ENCODE assay signal across 18 cellular contexts in the genomic region with DNA sequence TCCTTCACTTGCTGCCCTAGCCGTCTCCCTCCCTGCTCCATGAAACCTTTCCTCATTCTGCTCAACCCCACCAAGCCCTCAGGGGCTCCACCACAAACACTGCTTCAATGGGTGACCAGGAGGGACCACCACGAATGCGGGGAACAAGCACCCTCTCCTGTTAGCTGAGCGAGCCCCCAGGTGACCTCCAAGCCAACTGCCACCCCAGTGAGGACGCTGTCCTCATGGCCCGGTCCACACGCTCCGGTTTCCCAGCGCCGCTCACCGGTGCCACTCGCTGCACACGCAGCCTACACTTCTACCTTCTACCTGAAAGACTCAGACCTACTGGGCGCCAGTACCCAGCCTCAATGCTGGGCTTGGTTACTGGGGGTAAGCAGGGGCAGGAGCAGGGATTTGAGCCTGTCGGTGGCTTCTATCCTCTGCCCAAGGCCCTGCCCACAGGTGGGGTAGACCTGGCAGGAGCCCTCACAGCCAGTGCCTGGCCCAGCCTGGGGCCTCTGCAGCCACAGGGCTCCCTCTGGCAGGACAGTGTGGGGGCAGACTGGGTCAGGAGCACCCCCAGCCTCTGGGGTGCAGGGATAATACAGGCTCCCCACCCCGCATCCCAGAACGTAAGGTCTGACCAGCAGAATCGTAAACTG. TPM values are rescaled to one million over a fixed set of nuclear protein-coding genes. Genes with fewer than 3 reads are reported as not detected.
DNase-seq lines count a peak whose midpoint lies in the region; ATAC-seq, FAIRE-seq and TF ChIP-seq lines count a peak whose summit lies in the region.
"Had no signal": no experiment of that assay in that cellular context is flagged by ENCODE, and none has a peak within 500 bp of the region (broad histone marks: within the 10 kb centered on the region; RNA-seq: fewer than 3 reads in every experiment).

No MANE protein-coding gene starts in this region.

- H3K4me2 ChIP-seq in K562 (ENCODE audit: insufficient read depth, low read length), result no peak overlapping the region
- no peak overlapping the region for H3K4me2 ChIP-seq in trophoblast cell (ENCODE audit: low read length)
- H3K4me2 ChIP-seq: PC-9 had no signal

- H2BK120ac ChIP-seq in trophoblast cell (ENCODE audit: insufficient read depth, low read length, poor library complexity), result no peak overlapping the region

- TF ChIP-seq CTCF in cardiac muscle cell (IDR thresholded peaks at IDR 0.05; ENCODE audit: low read depth, low read length) (no peak), K562 (IDR thresholded peaks at IDR 0.05 in 2 of 3, conservative IDR thresholded peaks at IDR 0.05 in 1 of 3; ENCODE audit: insufficient read depth in 2 of 3, low read depth in 1 of 3, low read length in 3 of 3) (no peak), liver (IDR thresholded peaks at IDR 0.05; ENCODE audit: low read depth, low read length, missing input control) (no peak), stomach (IDR thresholded peaks at IDR 0.05) (no peak), chondrocyte (IDR thresholded peaks at IDR 0.05) (no peak)

- no peak overlapping the region for H3K4me3 Mint-ChIP-seq in chondrocyte (ENCODE audit: unreplicated experiment)
- H3K4me3 Mint-ChIP-seq: CD4-positive, alpha-beta T cell had no signal

- H3K79me2 ChIP-seq in K562 (ENCODE audit: control insufficient read depth, insufficient read depth, low read length) (no peaks in the 10 kb centered on the region), trophoblast cell (ENCODE audit: control insufficient read depth, insufficient read depth, low read length, poor library complexity) (no peaks in the 10 kb centered on the region)

- no peak overlapping the region for H3K27ac Mint-ChIP-seq in chondrocyte (ENCODE audit: unreplicated experiment)
- H3K27ac Mint-ChIP-seq: CD4-positive, alpha-beta T cell had no signal

- H3K27me3 ChIP-seq in cardiac muscle cell (no peaks in the 10 kb centered on the region), K562 (ENCODE audit: control insufficient read depth in 2 of 2, insufficient read depth in 2 of 2, low read length in 2 of 2) (no peaks in the 10 kb centered on the region), liver (ENCODE audit: control insufficient read depth in 4 of 4, insufficient read depth in 4 of 4, low read length in 3 of 4) (no peaks in the 10 kb centered on the region), stomach (no peaks in the 10 kb centered on the region), trophoblast cell (ENCODE audit: insufficient read depth, low read length) (no peaks in the 10 kb centered on the region)
- H3K27me3 ChIP-seq: SJSA1 had no signal

- H2AFZ ChIP-seq in K562 (ENCODE audit: low read depth, low read length) (no peak overlapping the region), trophoblast cell (ENCODE audit: insufficient read depth, low read length, poor library complexity) (no peak overlapping the region)
- H2AFZ ChIP-seq: PC-9 had no signal

- TF ChIP-seq RAD21 in K562 (CRISPR knock-in tag; conservative IDR thresholded peaks at IDR 0.05 in 1 of 2, IDR thresholded peaks at IDR 0.05 in 1 of 2) (no peak), liver (IDR thresholded peaks at IDR 0.05) (no peak)

- H3K9ac ChIP-seq in K562 (ENCODE audit: insufficient read depth in 1 of 2, low read depth in 2 of 2, low read length in 2 of 2), result peak overlapping the region in 1 of 2 experiments; percentile 11; a peak in 1 of 4 replicates
- H3K9ac ChIP-seq in liver (ENCODE audit: low read depth in 1 of 2, low read length in 2 of 2), result no peak overlapping the region
- H3K9ac ChIP-seq in trophoblast cell (ENCODE audit: low read length), result no peak overlapping the region

- no peaks in the 10 kb centered on the region for H3K4me1 Mint-ChIP-seq in chondrocyte (ENCODE audit: low read depth)

- H3K27ac ChIP-seq in cardiac muscle cell (peak overlapping the region; percentile 89), K562 (ENCODE audit: extremely low read depth, low read depth, low read length) (no peak overlapping the region), liver (ENCODE audit: low read depth in 1 of 2, low read length in 2 of 2) (peak overlapping the region; percentile 20 to 81), stomach (peak overlapping the region; percentile 56 to 78 (median 70)), trophoblast cell (ENCODE audit: low read depth, low read length) (no peak overlapping the region)
- H3K27ac ChIP-seq: PC-9, SJSA1 had no signal

- no peak overlapping the region for H2AK5ac ChIP-seq in trophoblast cell (ENCODE audit: low read length)

- in situ Hi-C loops in K562 (cut with MboI), result no loop called here

- H3K18ac ChIP-seq in trophoblast cell (ENCODE audit: low read length), result no peak overlapping the region

- no peak overlapping the region for H4K12ac ChIP-seq in trophoblast cell (ENCODE audit: low read depth, low read length)

- H3K36me3 Mint-ChIP-seq in chondrocyte (ENCODE audit: low read depth), result peaks cover 23% of the 10 kb centered on the region

- no peak overlapping the region for H3K14ac ChIP-seq in trophoblast cell (ENCODE audit: low read length)

- no peak overlapping the region for H2BK5ac ChIP-seq in trophoblast cell (ENCODE audit: low read depth, low read length, poor library complexity)

- H3K79me1 ChIP-seq in trophoblast cell (ENCODE audit: low read length), result no peaks in the 10 kb centered on the region

- H3K23ac ChIP-seq in trophoblast cell (ENCODE audit: low read length), result no peak overlapping the region

- H3K4me3 ChIP-seq in cardiac muscle cell, result no peak overlapping the region
- H3K4me3 ChIP-seq in K562, result no peak overlapping the region
- no peak overlapping the region for H3K4me3 ChIP-seq in liver (ENCODE audit: low read depth in 1 of 3, low read length in 3 of 3)
- no peak overlapping the region for H3K4me3 ChIP-seq in stomach
- no peak overlapping the region for H3K4me3 ChIP-seq in trophoblast cell (ENCODE audit: low read depth, low read length)
- H3K4me3 ChIP-seq: PC-9, SJSA1 had no signal

- BruUV-seq in K562 (replicated peaks; lab: Mats Ljungman, UMichigan), result no TSS peak

- no peak overlapping the region for H4K91ac ChIP-seq in trophoblast cell (ENCODE audit: low read depth, low read length)

- no peak overlapping the region for H4K8ac ChIP-seq in trophoblast cell (ENCODE audit: low read depth, low read length)

- no peaks in the 10 kb centered on the region for H3K9me3 ChIP-seq in cardiac muscle cell (ENCODE audit: low read depth)
- no peaks in the 10 kb centered on the region for H3K9me3 ChIP-seq in K562 (replicated peaks; ENCODE audit: control insufficient read depth, insufficient read depth, low read depth, low read length)
- no peaks in the 10 kb centered on the region for H3K9me3 ChIP-seq in liver (ENCODE audit: control insufficient read depth in 4 of 4, low read length in 3 of 4)
- no peaks in the 10 kb centered on the region for H3K9me3 ChIP-seq in stomach
- peaks cover 1% of the 10 kb centered on the region for H3K9me3 ChIP-seq in trophoblast cell (ENCODE audit: insufficient read depth, low read depth, low read length)
- H3K9me3 ChIP-seq: SJSA1 had no signal

- CTCF ChIA-PET in K562 (lab: Yijun Ruan, JAX; ENCODE audit: low intra/inter-chr PET ratio), result no interaction called here

- POLR2A ChIA-PET in K562 (lab: Yijun Ruan, JAX), result interaction anchor here (0.7 to 1.2 kb wide), 3 partner anchors 9 to 159 kb away, joined by 3 to 9 read pairs (median 6); no protein-coding TSS in a partner anchor

- peaks cover 3% of the 10 kb centered on the region for H3K9me1 ChIP-seq in K562 (ENCODE audit: control insufficient read depth, insufficient read depth, low read length)

- no peaks in the 10 kb centered on the region for H3K9me3 Mint-ChIP-seq in chondrocyte (ENCODE audit: low read depth)
- H3K9me3 Mint-ChIP-seq: CD4-positive, alpha-beta T cell had no signal

- H3K4me1 ChIP-seq in cardiac muscle cell (ENCODE audit: low read depth) (peaks cover 10% of the 10 kb centered on the region), K562 (replicated peaks in 1 of 2; ENCODE audit: control insufficient read depth in 2 of 2, insufficient read depth in 2 of 2, low read length in 2 of 2) (peaks cover 0 to 47% of the 10 kb centered on the region in 2 experiments; a peak in 1 of 5 replicates), liver (ENCODE audit: control insufficient read depth in 4 of 4, insufficient read depth in 4 of 4, low read length in 3 of 4) (peaks cover 5 to 29% (median 23%) of the 10 kb centered on the region in 4 donors), stomach (peaks cover 7 to 28% (median 17%) of the 10 kb centered on the region in 4 donors), trophoblast cell (ENCODE audit: control insufficient read depth in 1 of 2, insufficient read depth in 2 of 2, low read length in 2 of 2) (no peaks in the 10 kb centered on the region)
- H3K4me1 ChIP-seq: SJSA1 had no signal

- ATAC-seq in Right ventricle myocardium inferior (no peak), K562 (no peak), HG02571 (IDR thresholded peaks at IDR 0.05; ENCODE audit: unreplicated experiment) (no peak)

- H3K36me3 ChIP-seq in cardiac muscle cell, result peaks cover 12% of the 10 kb centered on the region
- H3K36me3 ChIP-seq in K562 (ENCODE audit: control insufficient read depth, insufficient read depth, low read length), result peaks cover 83% of the 10 kb centered on the region
- H3K36me3 ChIP-seq in liver (ENCODE audit: control insufficient read depth in 4 of 4, insufficient read depth in 3 of 4, low read depth in 1 of 4, low read length in 3 of 4), result peaks cover 8 to 32% (median 12%) of the 10 kb centered on the region in 4 donors
- H3K36me3 ChIP-seq in stomach, result peaks cover 42 to 88% (median 84%) of the 10 kb centered on the region in 4 donors
- peaks cover 62% of the 10 kb centered on the region in 2 experiments for H3K36me3 ChIP-seq in trophoblast cell (ENCODE audit: control insufficient read depth in 1 of 2, insufficient read depth in 2 of 2, low read length in 2 of 2)

- H3K27me3 Mint-ChIP-seq in chondrocyte (ENCODE audit: low read depth), result no peaks in the 10 kb centered on the region
- H3K27me3 Mint-ChIP-seq: CD4-positive, alpha-beta T cell had no signal

- intact Hi-C loops in Right ventricle myocardium inferior (cut with DNase I) (no loop called here), K562 (cut with micrococcal nuclease) (no loop called here), stomach (cut with DNase I; ENCODE audit: low total_unique reads) (no loop called here)

- no peak for TF ChIP-seq EP300 in K562 (IDR thresholded peaks at IDR 0.05; ENCODE audit: low read length)
- no peak for TF ChIP-seq EP300 in stomach (IDR thresholded peaks at IDR 0.05)

- no peak overlapping the region for H2BK12ac ChIP-seq in trophoblast cell (ENCODE audit: low read length)

- no peak; the same call in 1 of the 2 replicates for TF ChIP-seq POLR2A in K562 (conservative IDR thresholded peaks at IDR 0.05)
- no peak for TF ChIP-seq POLR2A in stomach (IDR thresholded peaks at IDR 0.05)

- DNase-seq in cardiac muscle cell (ENCODE audit: low read depth in 1 of 2, low spot score in 1 of 2) (no peak), Right ventricle myocardium inferior (ENCODE audit: missing footprints) (no peak), K562 (ENCODE audit: extremely low read depth in 1 of 4, low spot score in 3 of 4) (no peak), stomach (no peak), trophoblast cell (no peak), chondrocyte (ENCODE audit: low spot score) (no peak)
- DNase-seq: CD4-positive, alpha-beta T cell; DMS79 treated with DMSO at 0.1 percent for 48 hours; NCI-H1436; NCI-H2029; NCI-H526; PC-9 had no signal

- FAIRE-seq in K562 (lab: Jason Lieb, UNC), result no peak
- FAIRE-seq: A204.1 had no signal

- H4K20me1 ChIP-seq in K562 (replicated peaks; ENCODE audit: control insufficient read depth, insufficient read depth, low read length), result no peaks in the 10 kb centered on the region

- no peak overlapping the region for H3K4ac ChIP-seq in trophoblast cell (ENCODE audit: low read depth, low read length)

- 97% methylated on average over 12 of the region's 18 CpGs for WGBS in K562 (ENCODE audit: insufficient coverage, low coverage, missing lambda C conversion rate)
- 83% methylated on average over 18 of the region's 18 CpGs for WGBS in liver
- 84 to 86% (median 85%) methylated on average over 15 to 18 of the region's 18 CpGs for WGBS in stomach, 5 donors
- no CpG with 5 or more reads among the region's 18 CpGs for WGBS in trophoblast cell (ENCODE audit: extremely low coverage, insufficient coverage, insufficient read length)

RNA-seq across cellular contexts. Expression of a gene that starts 0.7 kb away (rescaled TPM):
- total RNA-seq in cardiac muscle cell (4.2 and 4.7 TPM in 2 replicates), Right ventricle myocardium inferior (1.6 TPM), K562 (2014; rRNA removed) (3.9 and 4.6 TPM in 2 replicates), K562 (2014; rRNA removed; fragmentation: Illumina TruSeq; extraction: Trizol) (0.19 and 0.55 TPM in 2 replicates), K562 (2015; rRNA removed; fragmentation: Illumina TruSeq; extraction: Trizol) (2.1 TPM in 2 replicates), K562 (2021) (5.7 and 6.3 TPM in 2 replicates), liver (10 to 100 TPM in 1 of 2 donors, 1 to 10 TPM in 1; 4.8 to 13.7 TPM), stomach (10 to 100 TPM in 2 of 5 donors, 1 to 10 TPM in 2, under 1 TPM in 1; 0.29 to 47.8 (median 4.9) TPM), chondrocyte (1.4 to 1.5 TPM (median 1.4 TPM) in 3 replicates)
- polyA plus RNA-seq in cardiac muscle cell (2.6 and 5.3 TPM in 2 replicates), K562 (2011; rRNA removed) (1.3 and 3.2 TPM in 2 replicates), K562 (2014; fragmentation: Illumina TruSeq; extraction: Trizol) (2.2 and 5.1 TPM in 2 replicates), K562 (2014; fragmentation: Nextera tagmentation; extraction: Ambion mirVana) (under 1 TPM; 0.28 to 0.41 TPM), K562 (2014; rRNA removed) (6.2 and 7.9 TPM in 2 replicates), liver (10 to 100 TPM; 19.4 to 20.1 TPM), stomach (10 to 100 TPM in 2 of 3 donors, 1 to 10 TPM in 1; 9.1 to 12.4 (median 10.4) TPM)
- total RNA-seq in K562 (2011; cell fraction: chromatin; rRNA removed; ENCODE audit: low replicate concordance), result 8.0 and 35.1 TPM in 2 replicates
- total RNA-seq in K562 (2011; cell fraction: nucleolus; rRNA removed), result 26.1 and 32.9 TPM in 2 replicates
- 13.7 and 16.3 TPM in 2 replicates for total RNA-seq in K562 (2011; cell fraction: nucleoplasm; rRNA removed)
- polyA plus RNA-seq in K562 (2011; cell fraction: cytosol; rRNA removed), result 2.8 and 7.3 TPM in 2 replicates
- polyA plus RNA-seq in K562 (2011; cell fraction: nucleus; rRNA removed), result 23.8 and 45.7 TPM in 2 replicates
- polyA plus RNA-seq in K562 (2012), result 5.1 and 12.3 TPM in 2 replicates
- polyA minus RNA-seq in K562 (2011; rRNA and poly(A)+ RNA removed), result 0.81 and 1.5 TPM in 2 replicates
- 1.2 TPM in 1 of 2 replicates, not detected in the other for polyA minus RNA-seq in K562 (2011; cell fraction: cytosol; rRNA and poly(A)+ RNA removed)
- 4.4 and 5.9 TPM in 2 replicates for polyA minus RNA-seq in K562 (2011; cell fraction: nucleus; rRNA and poly(A)+ RNA removed)
- polyA plus RNA-seq in trophoblast cell (2013), result 1.2 TPM in 2 replicates

RNA-seq across cellular contexts. Expression of a gene that starts 20.0 kb away (rescaled TPM):
- total RNA-seq in cardiac muscle cell, result 3.0 and 6.9 TPM in 2 replicates
- polyA plus RNA-seq in cardiac muscle cell, result 2.3 TPM in 2 replicates
- total RNA-seq in Right ventricle myocardium inferior, result 0.87 TPM
- 57.9 and 171 TPM in 2 replicates for total RNA-seq in K562 (2011; cell fraction: chromatin; rRNA removed; ENCODE audit: low replicate concordance)
- total RNA-seq in K562 (2011; cell fraction: nucleolus; rRNA removed), result 67.1 and 78.4 TPM in 2 replicates
- 53.0 and 59.6 TPM in 2 replicates for total RNA-seq in K562 (2011; cell fraction: nucleoplasm; rRNA removed)
- 24.0 and 36.5 TPM in 2 replicates for total RNA-seq in K562 (2014; rRNA removed)
- total RNA-seq in K562 (2014; rRNA removed; fragmentation: Illumina TruSeq; extraction: Trizol), result 14.7 and 17.6 TPM in 2 replicates
- total RNA-seq in K562 (2015; rRNA removed; fragmentation: Illumina TruSeq; extraction: Trizol), result 18.6 and 19.0 TPM in 2 replicates
- total RNA-seq in K562 (2021), result 25.5 and 26.4 TPM in 2 replicates
- polyA plus RNA-seq in K562 (2011; rRNA removed), result 33.6 and 34.3 TPM in 2 replicates
- polyA plus RNA-seq in K562 (2011; cell fraction: cytosol; rRNA removed), result 31.6 and 38.9 TPM in 2 replicates
- 66.1 and 111 TPM in 2 replicates for polyA plus RNA-seq in K562 (2011; cell fraction: nucleus; rRNA removed)
- 19.2 and 61.5 TPM in 2 replicates for polyA plus RNA-seq in K562 (2012)
- polyA plus RNA-seq in K562 (2014; fragmentation: Illumina TruSeq; extraction: Trizol), result 31.2 and 33.2 TPM in 2 replicates
- polyA plus RNA-seq in K562 (2014; fragmentation: Nextera tagmentation; extraction: Ambion mirVana), result 1 to 10 TPM in 1 of 2 experiments, under 1 TPM in 1; 0.87 to 2.9 TPM
- 22.7 and 22.8 TPM in 2 replicates for polyA plus RNA-seq in K562 (2014; rRNA removed)
- polyA minus RNA-seq in K562 (2011; rRNA and poly(A)+ RNA removed), result 34.7 and 44.2 TPM in 2 replicates
- polyA minus RNA-seq in K562 (2011; cell fraction: cytosol; rRNA and poly(A)+ RNA removed), result 15.8 and 20.3 TPM in 2 replicates
- polyA minus RNA-seq in K562 (2011; cell fraction: nucleus; rRNA and poly(A)+ RNA removed), result 46.6 and 47.5 TPM in 2 replicates
- total RNA-seq in liver, result 10 to 100 TPM in 1 of 2 donors, 1 to 10 TPM in 1; 3.1 to 18.5 TPM
- polyA plus RNA-seq in liver, result 10 to 100 TPM in 1 of 2 donors, 1 to 10 TPM in 1; 4.3 to 20.4 TPM
- 10 to 100 TPM; 34.9 to 83.9 (median 52.5) TPM for total RNA-seq in stomach
- 10 to 100 TPM in 2 of 3 donors, 1 to 10 TPM in 1; 5.3 to 22.5 (median 17.3) TPM for polyA plus RNA-seq in stomach
- 0.11 TPM in 2 replicates for polyA plus RNA-seq in trophoblast cell (2013)
- 0.42 to 0.54 TPM in 2 of 3 replicates, not detected in the other for total RNA-seq in chondrocyte
- total RNA-seq: CD4-positive, alpha-beta T cell had no signal

RNA-seq across cellular contexts. Expression of a gene that starts 29.6 kb away (rescaled TPM):
- total RNA-seq in cardiac muscle cell (87.9 and 91.7 TPM in 2 replicates), Right ventricle myocardium inferior (39.5 TPM), K562 (2014; rRNA removed) (58.3 and 78.9 TPM in 2 replicates), K562 (2014; rRNA removed; fragmentation: Illumina TruSeq; extraction: Trizol) (25.5 and 28.1 TPM in 2 replicates), K562 (2015; rRNA removed; fragmentation: Illumina TruSeq; extraction: Trizol) (37.2 and 39.6 TPM in 2 replicates), K562 (2021) (115 and 135 TPM in 2 replicates), liver (10 to 100 TPM; 24.6 to 40.1 TPM), stomach (100 to 1,000 TPM in 1 of 5 donors, 10 to 100 TPM in 4; 36.9 to 112 (median 79.9) TPM), chondrocyte (47.6 to 58.4 TPM (median 49.9 TPM) in 3 replicates)
- polyA plus RNA-seq in cardiac muscle cell (98.7 and 101 TPM in 2 replicates), K562 (2011; rRNA removed) (37.0 and 59.5 TPM in 2 replicates), K562 (2014; fragmentation: Illumina TruSeq; extraction: Trizol) (42.6 and 75.6 TPM in 2 replicates), K562 (2014; fragmentation: Nextera tagmentation; extraction: Ambion mirVana) (under 1 TPM; 0.48 to 0.89 TPM), K562 (2014; rRNA removed) (72.9 and 82.6 TPM in 2 replicates), liver (10 to 100 TPM in 1 of 2 donors, 1 to 10 TPM in 1; 5.5 to 20.4 TPM), stomach (10 to 100 TPM; 19.5 to 33.6 (median 24.4) TPM)
- 138 and 331 TPM in 2 replicates for total RNA-seq in K562 (2011; cell fraction: chromatin; rRNA removed; ENCODE audit: low replicate concordance)
- total RNA-seq in K562 (2011; cell fraction: nucleolus; rRNA removed), result 170 and 181 TPM in 2 replicates
- 119 and 126 TPM in 2 replicates for total RNA-seq in K562 (2011; cell fraction: nucleoplasm; rRNA removed)
- 51.6 and 73.6 TPM in 2 replicates for polyA plus RNA-seq in K562 (2011; cell fraction: cytosol; rRNA removed)
- 101 and 109 TPM in 2 replicates for polyA plus RNA-seq in K562 (2011; cell fraction: nucleus; rRNA removed)
- polyA plus RNA-seq in K562 (2012), result 69.7 and 88.1 TPM in 2 replicates
- polyA minus RNA-seq in K562 (2011; rRNA and poly(A)+ RNA removed), result 47.1 and 60.9 TPM in 2 replicates
- 68.7 and 77.1 TPM in 2 replicates for polyA minus RNA-seq in K562 (2011; cell fraction: cytosol; rRNA and poly(A)+ RNA removed)
- polyA minus RNA-seq in K562 (2011; cell fraction: nucleus; rRNA and poly(A)+ RNA removed), result 31.9 and 52.0 TPM in 2 replicates
- polyA plus RNA-seq in trophoblast cell (2013), result 46.5 and 48.3 TPM in 2 replicates

RNA-seq across cellular contexts. Expression of a gene that starts 49.2 kb away (rescaled TPM):
- total RNA-seq in cardiac muscle cell (0.12 and 0.53 TPM in 2 replicates), Right ventricle myocardium inferior (not detected), K562 (2014; rRNA removed) (9.9 and 15.7 TPM in 2 replicates), K562 (2014; rRNA removed; fragmentation: Illumina TruSeq; extraction: Trizol) (8.8 and 9.8 TPM in 2 replicates), K562 (2015; rRNA removed; fragmentation: Illumina TruSeq; extraction: Trizol) (6.6 and 7.2 TPM in 2 replicates), K562 (2021) (19.9 and 20.9 TPM in 2 replicates), liver (under 1 TPM in 1 of 2 donors, not detected in 1; under 0.01 TPM), stomach (1 to 10 TPM in 1 of 5 donors, not detected in 4; 1.8 TPM), chondrocyte (0.80 TPM in 1 of 3 replicates, not detected in the others)
- polyA plus RNA-seq in cardiac muscle cell (not detected in 2 replicates), K562 (2011; rRNA removed) (3.9 and 5.0 TPM in 2 replicates), K562 (2014; fragmentation: Illumina TruSeq; extraction: Trizol) (18.0 and 19.4 TPM in 2 replicates), K562 (2014; fragmentation: Nextera tagmentation; extraction: Ambion mirVana) (1 to 10 TPM; 1.3 to 2.1 TPM), K562 (2014; rRNA removed) (14.2 and 15.2 TPM in 2 replicates), liver (not detected), stomach (1 to 10 TPM in 2 of 3 donors, under 1 TPM in 1; 0.20 to 2.8 (median 1.7) TPM)
- 8.2 and 12.8 TPM in 2 replicates for total RNA-seq in K562 (2011; cell fraction: chromatin; rRNA removed; ENCODE audit: low replicate concordance)
- 5.1 and 5.5 TPM in 2 replicates for total RNA-seq in K562 (2011; cell fraction: nucleolus; rRNA removed)
- total RNA-seq in K562 (2011; cell fraction: nucleoplasm; rRNA removed), result 8.5 and 9.7 TPM in 2 replicates
- 4.3 and 6.8 TPM in 2 replicates for polyA plus RNA-seq in K562 (2011; cell fraction: cytosol; rRNA removed)
- 5.3 and 5.7 TPM in 2 replicates for polyA plus RNA-seq in K562 (2011; cell fraction: nucleus; rRNA removed)
- 15.2 and 38.7 TPM in 2 replicates for polyA plus RNA-seq in K562 (2012)
- 2.4 and 5.1 TPM in 2 replicates for polyA minus RNA-seq in K562 (2011; rRNA and poly(A)+ RNA removed)
- polyA minus RNA-seq in K562 (2011; cell fraction: cytosol; rRNA and poly(A)+ RNA removed), result 8.4 and 13.2 TPM in 2 replicates
- 3.1 and 3.4 TPM in 2 replicates for polyA minus RNA-seq in K562 (2011; cell fraction: nucleus; rRNA and poly(A)+ RNA removed)
- polyA plus RNA-seq in trophoblast cell (2013), result 0.08 and 0.11 TPM in 2 replicates
- total RNA-seq: H4, M059J, SJSA1 had no signal

RNA-seq across cellular contexts. Expression of a gene that starts 50.6 kb away (rescaled TPM):
- total RNA-seq in cardiac muscle cell (47.2 and 77.7 TPM in 2 replicates), Right ventricle myocardium inferior (30.2 TPM), K562 (2014; rRNA removed) (54.6 and 63.3 TPM in 2 replicates), K562 (2014; rRNA removed; fragmentation: Illumina TruSeq; extraction: Trizol) (12.3 and 13.9 TPM in 2 replicates), K562 (2015; rRNA removed; fragmentation: Illumina TruSeq; extraction: Trizol) (38.7 and 41.3 TPM in 2 replicates), K562 (2021) (81.3 and 85.8 TPM in 2 replicates), liver (10 to 100 TPM in 1 of 2 donors, 1 to 10 TPM in 1; 9.4 to 11.6 TPM), stomach (10 to 100 TPM in 3 of 5 donors, 1 to 10 TPM in 2; 5.3 to 69.2 (median 14.9) TPM), chondrocyte (22.7 to 30.3 TPM (median 24.2 TPM) in 3 replicates)
- polyA plus RNA-seq in cardiac muscle cell (68.9 and 123 TPM in 2 replicates), K562 (2011; rRNA removed) (20.6 and 30.4 TPM in 2 replicates), K562 (2014; fragmentation: Illumina TruSeq; extraction: Trizol) (21.8 and 37.7 TPM in 2 replicates), K562 (2014; fragmentation: Nextera tagmentation; extraction: Ambion mirVana) (1 to 10 TPM in 1 of 2 experiments, under 1 TPM in 1; 0.83 to 1.5 TPM), K562 (2014; rRNA removed) (59.0 and 62.3 TPM in 2 replicates), liver (10 to 100 TPM; 15.3 to 31.6 TPM), stomach (10 to 100 TPM; 27.5 to 40.2 (median 32.6) TPM)
- 1.8 and 7.4 TPM in 2 replicates for total RNA-seq in K562 (2011; cell fraction: chromatin; rRNA removed; ENCODE audit: low replicate concordance)
- total RNA-seq in K562 (2011; cell fraction: nucleolus; rRNA removed), result 14.1 and 16.0 TPM in 2 replicates
- 5.8 and 8.5 TPM in 2 replicates for total RNA-seq in K562 (2011; cell fraction: nucleoplasm; rRNA removed)
- polyA plus RNA-seq in K562 (2011; cell fraction: cytosol; rRNA removed), result 38.3 and 103 TPM in 2 replicates
- polyA plus RNA-seq in K562 (2011; cell fraction: nucleus; rRNA removed), result 17.4 and 24.9 TPM in 2 replicates
- 67.2 and 80.0 TPM in 2 replicates for polyA plus RNA-seq in K562 (2012)
- polyA minus RNA-seq in K562 (2011; rRNA and poly(A)+ RNA removed), result 5.2 and 9.1 TPM in 2 replicates
- 23.1 and 31.8 TPM in 2 replicates for polyA minus RNA-seq in K562 (2011; cell fraction: cytosol; rRNA and poly(A)+ RNA removed)
- 6.2 and 6.8 TPM in 2 replicates for polyA minus RNA-seq in K562 (2011; cell fraction: nucleus; rRNA and poly(A)+ RNA removed)
- polyA plus RNA-seq in trophoblast cell (2013), result 24.4 TPM in 2 replicates

Comparison
In these comparisons a context has a peak if more than half of its experiments do, and no peak if none do; other contexts are left out.
1. H3K27ac ChIP-seq: peak in cardiac muscle cell (single experiment), liver (2 of 2) and stomach (5 of 5); none in K562 (single experiment) and trophoblast cell (single experiment).